ENCODE assay signal across 11 cellular contexts in the genomic region with DNA sequence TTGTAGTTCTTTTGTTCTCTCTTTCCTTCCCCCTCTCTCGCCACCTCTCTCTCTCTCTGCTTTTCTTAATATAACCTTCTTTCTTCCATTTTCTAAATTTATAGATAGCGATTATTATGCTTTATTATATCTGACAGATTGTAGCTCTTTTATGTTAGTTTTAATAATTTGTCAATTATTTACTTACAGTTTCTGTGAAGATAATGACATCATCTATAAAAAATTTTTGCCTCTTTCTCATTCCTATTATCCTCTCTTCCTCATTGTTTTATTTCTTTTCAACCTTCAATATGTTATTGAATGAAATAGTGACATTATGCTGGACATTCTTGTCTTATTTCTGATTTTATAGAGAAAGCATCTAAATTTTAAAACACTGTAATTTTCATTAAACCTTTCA.
"Had no signal": no experiment of that assay in that cellular context is flagged by ENCODE, and none has a peak within 500 bp of the region (broad histone marks: within the 10 kb centered on the region; RNA-seq: fewer than 3 reads in every experiment).

No MANE protein-coding gene starts in this region.

- H3K4me2 ChIP-seq: GM23338 had no signal

- H3K9me3 Mint-ChIP-seq: GM23338, H9 had no signal

- H3K4me3 ChIP-seq: GM23248, GM23338, HAP-1 had no signal

- ATAC-seq: GM23338, HCT116 had no signal

- H3K9me3 ChIP-seq: HAP-1 had no signal

- FAIRE-seq: H1, H54 had no signal

- H2AFZ ChIP-seq: GM23248, GM23338 had no signal

- H3K4me1 ChIP-seq: HAP-1 had no signal

- H3K27ac ChIP-seq: GM23248 had no signal

- DNase-seq: GM23248, GOT3, H7, H9, HCEC 1CT, HFFc6 had no signal

- H3K9ac ChIP-seq: GM23248 had no signal

- H3K4me3 Mint-ChIP-seq: GM23338, H9, HFFc6 had no signal

- H3K4me1 Mint-ChIP-seq: GM23338, H9 had no signal

- H3K27ac Mint-ChIP-seq: GM23338, H9, HFFc6 had no signal

- H3K36me3 ChIP-seq: HAP-1 had no signal
